24 cellular contexts compared by ENCODE assay signal in genomic region chr2:156867201-156867600, GRCh38.
DNase-seq lines count a peak whose midpoint lies in the region; ATAC-seq, FAIRE-seq and TF ChIP-seq lines count a peak whose summit lies in the region.
"Had no signal": no experiment of that assay in that cellular context is flagged by ENCODE, and none has a peak within 500 bp of the region (broad histone marks: within the 10 kb centered on the region; RNA-seq: fewer than 3 reads in every experiment).

No MANE protein-coding gene starts in this region.

- 0 out of 2 replicates have a peak, but pooled peaks have one; percentile 29 for ATAC-seq in PC-3
- no peak for ATAC-seq in GM21515 (IDR thresholded peaks at IDR 0.05; ENCODE audit: unreplicated experiment)
- no peak for ATAC-seq in GM18517 (IDR thresholded peaks at IDR 0.05; ENCODE audit: unreplicated experiment)
- no peak for ATAC-seq in GM19395 (IDR thresholded peaks at IDR 0.05; ENCODE audit: unreplicated experiment)

- no peaks in the 10 kb centered on the region for H3K9me3 ChIP-seq in PC-3 (ENCODE audit: low read length)
- no peaks in the 10 kb centered on the region for H3K9me3 ChIP-seq in neural progenitor cell (ENCODE audit: low read depth)
- H3K9me3 ChIP-seq: BLaER1 treated with 17β-estradiol and CSF1 and Interleukin-3, amounts not matched to agents 10 nM and 100 nM; SK-N-SH had no signal

- H3K9me3 Mint-ChIP-seq in neural progenitor cell = no peaks in the 10 kb centered on the region

- H3F3A ChIP-seq in PC-3 (ENCODE audit: low read length, unreplicated experiment) (no peaks in the 10 kb centered on the region), neural progenitor cell (ENCODE audit: low read depth) (no peaks in the 10 kb centered on the region)

- intact Hi-C loops in PC-3 (cut with micrococcal nuclease) = no loop called here

- H3K36me3 Mint-ChIP-seq in neural progenitor cell = no peaks in the 10 kb centered on the region
- H3K36me3 Mint-ChIP-seq: CD4-positive, alpha-beta memory T cell; IgD-negative memory B cell had no signal

- H3K79me2 ChIP-seq in PC-3 (ENCODE audit: low read length) = no peaks in the 10 kb centered on the region
- H3K79me2 ChIP-seq in neural progenitor cell (ENCODE audit: low read depth) = no peaks in the 10 kb centered on the region

- H3K27me3 ChIP-seq in PC-3 (ENCODE audit: low read length) = no peaks in the 10 kb centered on the region
- H3K27me3 ChIP-seq in bronchial epithelial cell (ENCODE audit: control insufficient read depth, insufficient read depth, low read length) = no peaks in the 10 kb centered on the region
- H3K27me3 ChIP-seq in neural progenitor cell = no peaks in the 10 kb centered on the region
- H3K27me3 ChIP-seq: BLaER1 treated with 17β-estradiol and CSF1 and Interleukin-3, amounts not matched to agents 10 nM and 100 nM had no signal

- no peaks in the 10 kb centered on the region for H3K27me3 Mint-ChIP-seq in neural progenitor cell (ENCODE audit: insufficient read depth, low read depth)

- FAIRE-seq in bronchial epithelial cell (lab: Jason Lieb, UNC) = no peak
- FAIRE-seq: G401.6 had no signal

- POLR2A ChIA-PET in PC-3 (lab: Charles Lee; ENCODE audit: unreplicated experiment) = no interaction called here

- no peak overlapping the region for H3K4me3 Mint-ChIP-seq in neural progenitor cell
- H3K4me3 Mint-ChIP-seq: CD4-positive, alpha-beta memory T cell; IgD-negative memory B cell had no signal

- no peaks in the 10 kb centered on the region for H3K4me1 Mint-ChIP-seq in neural progenitor cell
- H3K4me1 Mint-ChIP-seq: CD4-positive, alpha-beta memory T cell; IgD-negative memory B cell had no signal

- H3K4me2 ChIP-seq in PC-3 (ENCODE audit: low read length) = no peak overlapping the region
- no peak overlapping the region for H3K4me2 ChIP-seq in neural progenitor cell
- H3K4me2 ChIP-seq: BLaER1 treated with 17β-estradiol and CSF1 and Interleukin-3, amounts not matched to agents 10 nM and 100 nM; PC-9; SK-N-SH had no signal

- no peak for TF ChIP-seq CTCF in PC-3 (conservative IDR thresholded peaks at IDR 0.05; ENCODE audit: low read depth, low read length)
- no peak for TF ChIP-seq CTCF in bronchial epithelial cell (IDR thresholded peaks at IDR 0.05; ENCODE audit: insufficient read depth, low read length, severe bottlenecking)
- no peak for TF ChIP-seq CTCF in neural progenitor cell (IDR thresholded peaks at IDR 0.05)

- H3K27ac Mint-ChIP-seq in neural progenitor cell = no peak overlapping the region
- H3K27ac Mint-ChIP-seq: CD4-positive, alpha-beta memory T cell; IgD-negative memory B cell had no signal

- H3K27ac ChIP-seq in PC-3 (ENCODE audit: low read length) (no peak overlapping the region), neural progenitor cell (no peak overlapping the region)
- H3K27ac ChIP-seq: BLaER1 treated with 17β-estradiol and CSF1 and Interleukin-3, amounts not matched to agents 10 nM and 100 nM; PC-9 had no signal

- CTCF ChIA-PET in PC-3 (lab: Charles Lee) = no interaction called here

- H4K20me1 ChIP-seq in PC-3 (ENCODE audit: low read length) = no peaks in the 10 kb centered on the region
- no peaks in the 10 kb centered on the region for H4K20me1 ChIP-seq in neural progenitor cell (ENCODE audit: low read depth)
- H4K20me1 ChIP-seq: BLaER1 treated with 17β-estradiol and CSF1 and Interleukin-3, amounts not matched to agents 10 nM and 100 nM had no signal

- DNase-seq in COLO829 (ENCODE audit: low spot score) (peak; percentile 58), PC-3 (no peak), bronchial epithelial cell (ENCODE audit: low read depth) (peak; percentile 73), iris pigment epithelial cell (ENCODE audit: low read depth) (peak; percentile 7), neural progenitor cell (ENCODE audit: low spot score) (no peak)
- DNase-seq: 8988T; CD4-positive, alpha-beta memory T cell; GOT3; HCEC 1CT; MV-4-11; NCI-H1105 treated with DMSO at 0.1 percent for 48 hours; NCI-H2081; NCI-H2171; NCI-H446; PC-9; RPMI8226; SIG-M5; SK-N-SH had no signal

- H3K4me1 ChIP-seq in PC-3 (ENCODE audit: insufficient read depth, low read length) (no peaks in the 10 kb centered on the region), neural progenitor cell (no peaks in the 10 kb centered on the region)
- H3K4me1 ChIP-seq: BLaER1 treated with 17β-estradiol and CSF1 and Interleukin-3, amounts not matched to agents 10 nM and 100 nM had no signal

- no peak overlapping the region for H3K4me3 ChIP-seq in PC-3 (ENCODE audit: low read length)
- H3K4me3 ChIP-seq in bronchial epithelial cell (ENCODE audit: low read depth, low read length) = no peak overlapping the region
- no peak overlapping the region for H3K4me3 ChIP-seq in neural progenitor cell
- H3K4me3 ChIP-seq: BLaER1 treated with 17β-estradiol and CSF1 and Interleukin-3, amounts not matched to agents 10 nM and 100 nM; PC-9 had no signal

- H3K9ac ChIP-seq in PC-3 (ENCODE audit: low read length) (no peak overlapping the region), neural progenitor cell (no peak overlapping the region)
- H3K9ac ChIP-seq: BLaER1 treated with 17β-estradiol and CSF1 and Interleukin-3, amounts not matched to agents 10 nM and 100 nM; SK-N-SH had no signal

- BruUV-seq in PC-3 (replicated peaks; lab: Mats Ljungman, UMichigan) = no TSS peak

- H3K36me3 ChIP-seq in PC-3 (ENCODE audit: low read depth, low read length) (no peaks in the 10 kb centered on the region), bronchial epithelial cell (ENCODE audit: control insufficient read depth, insufficient read depth, low read length) (no peaks in the 10 kb centered on the region), neural progenitor cell (no peaks in the 10 kb centered on the region)
- H3K36me3 ChIP-seq: BLaER1 treated with 17β-estradiol and CSF1 and Interleukin-3, amounts not matched to agents 10 nM and 100 nM had no signal

- H3K9me2 ChIP-seq in PC-3 (replicated peaks; ENCODE audit: low read length) = no peaks in the 10 kb centered on the region
- H3K9me2 ChIP-seq: SK-N-SH had no signal

- H2AFZ ChIP-seq in PC-3 (ENCODE audit: low read length) (no peak overlapping the region), neural progenitor cell (replicated peaks) (no peak overlapping the region)
- H2AFZ ChIP-seq: PC-9 had no signal

Comparison
In these comparisons a context has a peak if more than half of its experiments do, and no peak if none do; other contexts are left out.
1. DNase-seq: peak in COLO829 (single experiment), bronchial epithelial cell (single experiment) and iris pigment epithelial cell (single experiment); none in PC-3 (single experiment) and neural progenitor cell (single experiment).